ENCODE assay signal across 15 cellular contexts in genomic region chr5:138927979-138928378, GRCh38. TPM values are rescaled to one million over a fixed set of nuclear protein-coding genes. Genes with fewer than 3 reads are reported as not detected.
DNase-seq lines count a peak whose midpoint lies in the region; ATAC-seq, FAIRE-seq and TF ChIP-seq lines count a peak whose summit lies in the region.
"Had no signal": no experiment of that assay in that cellular context is flagged by ENCODE, and none has a peak within 500 bp of the region (broad histone marks: within the 10 kb centered on the region; RNA-seq: fewer than 3 reads in every experiment).

No MANE protein-coding gene starts in this region.

- no peaks in the 10 kb centered on the region for H3K27me3 ChIP-seq in bronchial epithelial cell (ENCODE audit: control insufficient read depth, insufficient read depth, low read length)
- no peaks in the 10 kb centered on the region for H3K27me3 ChIP-seq in gastroesophageal sphincter

- H3K27ac ChIP-seq in gastroesophageal sphincter = peak overlapping the region in 2 of 4 donors; percentile 24 to 39
- H3K27ac ChIP-seq: RWPE1 had no signal

- H3K9me3 ChIP-seq in gastroesophageal sphincter = no peaks in the 10 kb centered on the region

- no peak overlapping the region for H3K4me3 Mint-ChIP-seq in activated CD4-positive, alpha-beta memory T cell treated with anti-CD3 and anti-CD28 coated beads, Interleukin-2, amount 10 ng/mL, durations not matched to agents 7 days and 5 days
- H3K4me3 Mint-ChIP-seq: CD4-positive, CD25-positive, alpha-beta regulatory T cell; memory B cell had no signal

- no peak for TF ChIP-seq POLR2A in gastroesophageal sphincter (IDR thresholded peaks at IDR 0.05)

- POLR2A ChIA-PET in activated CD4-positive, alpha-beta memory T cell treated with anti-CD3 and anti-CD28 coated beads, Interleukin-2, amount 10 ng/mL, durations not matched to agents 7 days and 5 days (lab: Charles Lee) = no interaction called here

- DNase-seq in HUDEP-2 (lab: John Stamatoyannopoulos, UW; ENCODE audit: unreplicated experiment in 76 of 76) (peak in 75 of 76 experiments; percentile 21 to 91 (median 79)), bronchial epithelial cell (ENCODE audit: low read depth) (no peak), hypothalamus (lab: John Stamatoyannopoulos, UW) (peak in 44 of 51 donors; percentile 23 to 93 (median 73)), putamen (ENCODE audit: low spot score) (peak; percentile 91), NK-92 (lab: John Stamatoyannopoulos, UW; ENCODE audit: unreplicated experiment) (no peak)
- no peak for DNase-seq in activated CD4-positive, alpha-beta memory T cell treated with anti-CD3 and anti-CD28 coated beads, Interleukin-2, amount 10 ng/mL, durations not matched to agents 7 days and 5 days
- DNase-seq: activated naive CD4-positive, alpha-beta T cell treated with Interleukin-2 at 50 U/mL for 16 hours; CD4-positive, CD25-positive, alpha-beta regulatory T cell; NCI-H1417; stimulated activated naive CD4-positive, alpha-beta T cell had no signal

- TF ChIP-seq CTCF in bronchial epithelial cell (IDR thresholded peaks at IDR 0.05; ENCODE audit: insufficient read depth, low read length, severe bottlenecking) = no peak
- no peak for TF ChIP-seq CTCF in gastroesophageal sphincter (IDR thresholded peaks at IDR 0.05)

- ATAC-seq in gastroesophageal sphincter (no peak), GM21825 (IDR thresholded peaks at IDR 0.05; ENCODE audit: unreplicated experiment) (no peak)
- ATAC-seq: esophagus mucosa had no signal

- peaks cover 0 to 39% (median 4%) of the 10 kb centered on the region in 3 donors for H3K4me1 ChIP-seq in gastroesophageal sphincter

- no peak overlapping the region for H3K27ac Mint-ChIP-seq in activated CD4-positive, alpha-beta memory T cell treated with anti-CD3 and anti-CD28 coated beads, Interleukin-2, amount 10 ng/mL, durations not matched to agents 7 days and 5 days
- H3K27ac Mint-ChIP-seq: CD4-positive, CD25-positive, alpha-beta regulatory T cell; memory B cell had no signal

- WGBS in gastroesophageal sphincter (ENCODE audit: low coverage in 1 of 2), 2 donors = 64 to 100% methylated on average over 1 to 7 of the region's 7 CpGs

- FAIRE-seq in bronchial epithelial cell (lab: Jason Lieb, UNC) = peak; percentile 7

- no peak for TF ChIP-seq EP300 in gastroesophageal sphincter (IDR thresholded peaks at IDR 0.05)

- H3K4me3 ChIP-seq in bronchial epithelial cell (ENCODE audit: low read depth, low read length) (no peak overlapping the region), gastroesophageal sphincter (no peak overlapping the region)

- H3K36me3 ChIP-seq in bronchial epithelial cell (ENCODE audit: control insufficient read depth, insufficient read depth, low read length) (peaks cover 59% of the 10 kb centered on the region), gastroesophageal sphincter (peaks cover 5 to 86% of the 10 kb centered on the region in 2 donors)

- no peaks in the 10 kb centered on the region for H3K4me1 Mint-ChIP-seq in activated CD4-positive, alpha-beta memory T cell treated with anti-CD3 and anti-CD28 coated beads, Interleukin-2, amount 10 ng/mL, durations not matched to agents 7 days and 5 days
- H3K4me1 Mint-ChIP-seq: CD4-positive, CD25-positive, alpha-beta regulatory T cell; memory B cell had no signal

- no peaks in the 10 kb centered on the region for H3K27me3 Mint-ChIP-seq in activated CD4-positive, alpha-beta memory T cell treated with anti-CD3 and anti-CD28 coated beads, Interleukin-2, amount 10 ng/mL, durations not matched to agents 7 days and 5 days
- H3K27me3 Mint-ChIP-seq: CD4-positive, CD25-positive, alpha-beta regulatory T cell; memory B cell had no signal

- no peaks in the 10 kb centered on the region for H3K9me3 Mint-ChIP-seq in activated CD4-positive, alpha-beta memory T cell treated with anti-CD3 and anti-CD28 coated beads, Interleukin-2, amount 10 ng/mL, durations not matched to agents 7 days and 5 days
- H3K9me3 Mint-ChIP-seq: CD4-positive, CD25-positive, alpha-beta regulatory T cell; memory B cell had no signal

- peaks cover 14% of the 10 kb centered on the region for H3K36me3 Mint-ChIP-seq in activated CD4-positive, alpha-beta memory T cell treated with anti-CD3 and anti-CD28 coated beads, Interleukin-2, amount 10 ng/mL, durations not matched to agents 7 days and 5 days (ENCODE audit: low read depth)

- CTCF ChIA-PET in activated CD4-positive, alpha-beta memory T cell treated with anti-CD3 and anti-CD28 coated beads, Interleukin-2, amount 10 ng/mL, durations not matched to agents 7 days and 5 days (lab: Charles Lee) = no interaction called here

RNA-seq across cellular contexts. Expression of gene LRRTM2, which starts 52.8 kb away (rescaled TPM):
- total RNA-seq in bronchial epithelial cell (not detected in 2 replicates), gastroesophageal sphincter (under 1 TPM; under 0.01 to 0.87 (median 0.31) TPM)
- under 1 TPM in 1 of 2 experiments, not detected in 1; 0.23 TPM for total RNA-seq in activated CD4-positive, alpha-beta memory T cell treated with anti-CD3 and anti-CD28 coated beads, Interleukin-2, amount 10 ng/mL, durations not matched to agents 7 days and 5 days
- total RNA-seq: CD4-positive, CD25-positive, alpha-beta regulatory T cell had no signal

Comparison
In these comparisons a context has a peak if more than half of its experiments do, and no peak if none do; other contexts are left out.
1. DNase-seq: peak in HUDEP-2 (75 of 76), hypothalamus (44 of 51) and putamen (single experiment); none in bronchial epithelial cell (single experiment), NK-92 (single experiment) and activated CD4-positive, alpha-beta memory T cell treated with anti-CD3 and anti-CD28 coated beads, Interleukin-2, amount 10 ng/mL, durations not matched to agents 7 days and 5 days (single experiment).